Comparison of ENCODE assay signal across 1 cellular context in genomic region chr11:299951-300735, GRCh38.
TF ChIP-seq lines count a peak whose summit lies in the region.

No MANE protein-coding gene starts in this region.

TF ChIP-seq in HepG2, 621 proteins besides CTCF, POLR2A, EP300 and RAD21 (continued from another document):
- TF ChIP-seq ZFX (CRISPR knock-in tag; IDR thresholded peaks at IDR 0.05; ENCODE audit: low read depth): no peak
- TF ChIP-seq EED (CRISPR knock-in tag; IDR thresholded peaks at IDR 0.05): no peak
- TF ChIP-seq SP140L (CRISPR knock-in tag; IDR thresholded peaks at IDR 0.05; ENCODE audit: borderline replicate concordance): no peak
- TF ChIP-seq ZBTB33 (CRISPR knock-in tag; IDR thresholded peaks at IDR 0.05): peak; percentile 70
- TF ChIP-seq ZNF7 (CRISPR knock-in tag; IDR thresholded peaks at IDR 0.05): peak; percentile 68
- TF ChIP-seq STAG1 (CRISPR knock-in tag; IDR thresholded peaks at IDR 0.05): 0 out of 2 replicates have a peak, but pooled peaks have one; percentile 19
- no peak for TF ChIP-seq SUZ12 (IDR thresholded peaks at IDR 0.05; ENCODE audit: low read depth, low read length)
- TF ChIP-seq NFYC (CRISPR knock-in tag; IDR thresholded peaks at IDR 0.05): no peak
- no peak for TF ChIP-seq NCOA1 (CRISPR knock-in tag; IDR thresholded peaks at IDR 0.05)
- peak; percentile 50; the same call in 1 of the 2 replicates for TF ChIP-seq TFAP4 (IDR thresholded peaks at IDR 0.05; ENCODE audit: borderline replicate concordance, low read depth)
